In genomic region chr2:169572189-169572588, GRCh38 we compare ENCODE assay signal across 16 cellular contexts. TPM values are rescaled to one million over a fixed set of nuclear protein-coding genes. Genes with fewer than 3 reads are reported as not detected.
DNase-seq lines count a peak whose midpoint lies in the region; ATAC-seq, FAIRE-seq and TF ChIP-seq lines count a peak whose summit lies in the region.
"Had no signal": no experiment of that assay in that cellular context is flagged by ENCODE, and none has a peak within 500 bp of the region (broad histone marks: within the 10 kb centered on the region; RNA-seq: fewer than 3 reads in every experiment).

No MANE protein-coding gene starts in this region.

- H3K9me1 ChIP-seq in K562 (ENCODE audit: control insufficient read depth, insufficient read depth, low read length), result no peaks in the 10 kb centered on the region

- H3K27ac ChIP-seq in breast epithelium, result no peak overlapping the region
- H3K27ac ChIP-seq in Karpas-422 (ENCODE audit: low read length), result peak overlapping the region; percentile 48; the same call in 1 of the 2 replicates
- peak overlapping the region; percentile 85; the same call in 2 of the 3 replicates for H3K27ac ChIP-seq in K562 (ENCODE audit: extremely low read depth, low read depth, low read length)
- no peak overlapping the region for H3K27ac ChIP-seq in pancreas
- H3K27ac ChIP-seq: epithelial cell of prostate had no signal

- no peaks in the 10 kb centered on the region for H3K9me2 ChIP-seq in Karpas-422 (replicated peaks; ENCODE audit: insufficient read depth, low read length)

- peak overlapping the region; percentile 96 for H3K4me3 Mint-ChIP-seq in MCF 10A (ENCODE audit: unreplicated experiment)

- no peak for TF ChIP-seq RAD21 in K562 (CRISPR knock-in tag; conservative IDR thresholded peaks at IDR 0.05 in 1 of 2, IDR thresholded peaks at IDR 0.05 in 1 of 2)

- H3K27me3 ChIP-seq in breast epithelium (no peaks in the 10 kb centered on the region), Karpas-422 (ENCODE audit: low read length) (no peaks in the 10 kb centered on the region), K562 (ENCODE audit: control insufficient read depth in 2 of 2, insufficient read depth in 2 of 2, low read length in 2 of 2) (no peaks in the 10 kb centered on the region), pancreas (no peaks in the 10 kb centered on the region)
- H3K27me3 ChIP-seq: transverse colon had no signal

- no peaks in the 10 kb centered on the region for H3K9me3 ChIP-seq in breast epithelium
- H3K9me3 ChIP-seq in Karpas-422 (ENCODE audit: low read length), result no peaks in the 10 kb centered on the region
- H3K9me3 ChIP-seq in K562 (replicated peaks; ENCODE audit: control insufficient read depth, insufficient read depth, low read depth, low read length), result no peaks in the 10 kb centered on the region
- H3K9me3 ChIP-seq in pancreas, result no peaks in the 10 kb centered on the region
- H3K9me3 ChIP-seq: transverse colon had no signal

- POLR2A ChIA-PET in MCF 10A (lab: Yijun Ruan, JAX) (interaction anchor here (1.4 to 4.1 kb wide), 6 partner anchors 9 to 256 kb away, joined by 5 to 80 read pairs (median 10); partner anchors contain the start of genes METTL5, PPIG and UBR3), K562 (lab: Yijun Ruan, JAX) (interaction anchor here (0.5 to 3.4 kb wide), 12 partner anchors 10 to 904 kb away, joined by 3 to 17 read pairs (median 4); partner anchors contain the start of gene PPIG)

- no peaks in the 10 kb centered on the region for H3K9me3 Mint-ChIP-seq in MCF 10A (ENCODE audit: unreplicated experiment)
- H3K9me3 Mint-ChIP-seq: CD8-positive, alpha-beta memory T cell; stimulated activated naive B cell treated with anti-CD40 and anti-IgM and Interleukin-4, amounts not matched to agents 10 μg/mL and 1 μg/mL and 100 μg/mL, for 72 hours had no signal

- H2AFZ ChIP-seq in Karpas-422 (ENCODE audit: low read length) (no peak overlapping the region), K562 (ENCODE audit: low read depth, low read length) (no peak overlapping the region; the same call in 1 of the 2 replicates)

- no peak overlapping the region for H3K27ac Mint-ChIP-seq in MCF 10A (ENCODE audit: low read depth, unreplicated experiment)
- H3K27ac Mint-ChIP-seq: stimulated activated naive B cell treated with anti-CD40 and anti-IgM and Interleukin-4, amounts not matched to agents 10 μg/mL and 1 μg/mL and 100 μg/mL, for 72 hours had no signal

- TF ChIP-seq POLR2A in breast epithelium (IDR thresholded peaks at IDR 0.05) (no peak), K562 (conservative IDR thresholded peaks at IDR 0.05) (no peak)

- TF ChIP-seq CTCF in MCF 10A (IDR thresholded peaks at IDR 0.05; ENCODE audit: unreplicated experiment) (no peak), breast epithelium (IDR thresholded peaks at IDR 0.05) (no peak), K562 (IDR thresholded peaks at IDR 0.05 in 2 of 3, conservative IDR thresholded peaks at IDR 0.05 in 1 of 3; ENCODE audit: insufficient read depth in 2 of 3, low read depth in 1 of 3, low read length in 3 of 3) (no peak), pancreas (IDR thresholded peaks at IDR 0.05) (no peak)

- WGBS in K562 (ENCODE audit: insufficient coverage, low coverage, missing lambda C conversion rate), result 0% methylated on average over 1 of the region's 1 CpG
- WGBS in pancreas, 2 donors, result 52 to 68% methylated on average over 1 of the region's 1 CpG

- peak overlapping the region; percentile 42; the same call in 1 of the 2 replicates for H3K9ac ChIP-seq in Karpas-422 (ENCODE audit: low read length)
- H3K9ac ChIP-seq in K562 (ENCODE audit: insufficient read depth in 1 of 2, low read depth in 2 of 2, low read length in 2 of 2), result peak overlapping the region in 1 of 2 experiments; percentile 80; a peak in 2 of 4 replicates

- no TSS peak for BruUV-seq in MCF 10A (replicated peaks; lab: Mats Ljungman, UMichigan)
- no TSS peak for BruUV-seq in K562 (replicated peaks; lab: Mats Ljungman, UMichigan)

- H3K4me3 ChIP-seq in breast epithelium (no peak overlapping the region), Karpas-422 (ENCODE audit: low read length) (peak overlapping the region; percentile 45), K562 (peak overlapping the region; percentile 31), pancreas (peak overlapping the region in 1 of 4 donors; percentile 60)

- in situ Hi-C loops in K562 (cut with MboI), result no loop called here

- H3K36me3 ChIP-seq in breast epithelium (no peaks in the 10 kb centered on the region), Karpas-422 (ENCODE audit: insufficient read depth, low read length) (peaks cover 9% of the 10 kb centered on the region; the same call in 1 of the 2 replicates), K562 (ENCODE audit: control insufficient read depth, insufficient read depth, low read length) (peaks cover 30% of the 10 kb centered on the region), pancreas (no peaks in the 10 kb centered on the region)

- no peak for ATAC-seq in K562
- ATAC-seq in pancreas, result no peak
- ATAC-seq: stimulated activated naive B cell treated with anti-CD40 and anti-IgM and Interleukin-4, amounts not matched to agents 10 μg/mL and 1 μg/mL and 100 μg/mL, for 72 hours had no signal

- FAIRE-seq in K562 (lab: Jason Lieb, UNC) (no peak), pancreas (lab: Jason Lieb, UNC) (peak; percentile 29)

- intact Hi-C loops in MCF 10A (cut with micrococcal nuclease), result no loop called here
- intact Hi-C loops in breast epithelium (cut with DNase I; ENCODE audit: low total_unique reads), result no loop called here
- intact Hi-C loops in K562 (cut with micrococcal nuclease), result loop anchor here (5.0 to 10.0 kb wide), 2 partner anchors 100 to 353 kb away; no protein-coding TSS in a partner anchor
- intact Hi-C loops in pancreas (cut with DNase I), result no loop called here

- H3K4me1 ChIP-seq in breast epithelium (peaks cover 0 to 5% of the 10 kb centered on the region in 2 donors), Karpas-422 (ENCODE audit: low read length) (peaks cover 17% of the 10 kb centered on the region), K562 (replicated peaks in 1 of 2; ENCODE audit: control insufficient read depth in 2 of 2, insufficient read depth in 2 of 2, low read length in 2 of 2) (peaks cover 4 to 18% of the 10 kb centered on the region in 2 experiments; a peak in 4 of 5 replicates), pancreas (peaks cover 4 to 14% (median 7%) of the 10 kb centered on the region in 3 donors)

- CTCF ChIA-PET in MCF 10A (lab: Yijun Ruan, JAX) (interaction anchor here (0.7 kb wide), 3 partner anchors 15 to 99 kb away, joined by 3 to 4 read pairs (median 4); no protein-coding TSS in a partner anchor), K562 (lab: Yijun Ruan, JAX; ENCODE audit: low intra/inter-chr PET ratio) (no interaction called here)

- H3K36me3 Mint-ChIP-seq in MCF 10A (ENCODE audit: insufficient read depth, unreplicated experiment), result no peaks in the 10 kb centered on the region

- no peaks in the 10 kb centered on the region for H3K27me3 Mint-ChIP-seq in MCF 10A (ENCODE audit: insufficient read depth, unreplicated experiment)
- H3K27me3 Mint-ChIP-seq: CD8-positive, alpha-beta memory T cell; stimulated activated naive B cell treated with anti-CD40 and anti-IgM and Interleukin-4, amounts not matched to agents 10 μg/mL and 1 μg/mL and 100 μg/mL, for 72 hours had no signal

- H3K4me1 Mint-ChIP-seq in MCF 10A (ENCODE audit: insufficient read depth, unreplicated experiment), result peaks cover 18% of the 10 kb centered on the region

- H3K79me2 ChIP-seq in Karpas-422 (ENCODE audit: low read length), result peaks cover 53% of the 10 kb centered on the region
- peaks cover 62% of the 10 kb centered on the region for H3K79me2 ChIP-seq in K562 (ENCODE audit: control insufficient read depth, insufficient read depth, low read length)

- no peak for DNase-seq in MCF 10A (ENCODE audit: unreplicated experiment)
- no peak for DNase-seq in breast epithelium (ENCODE audit: low spot score in 2 of 2)
- no peak for DNase-seq in Karpas-422
- no peak for DNase-seq in K562 (ENCODE audit: extremely low read depth in 1 of 4, low spot score in 3 of 4)
- DNase-seq in pancreas, result no peak
- no peak for DNase-seq in NK-92 treated with Interleukin-12 subunit alpha and Interleukin-12 subunit beta, amount 100 ng/mL, for 24 hours (lab: John Stamatoyannopoulos, UW)
- DNase-seq in DMS114 treated with DMSO at 0.1 percent for 48 hours (lab: John Stamatoyannopoulos, UW; ENCODE audit: unreplicated experiment), result no peak
- DNase-seq in retina, result no peak
- DNase-seq: activated effector memory CD4-positive, alpha-beta T cell treated with Interleukin-2 at 50 U/mL for 16 hours; CD8-positive, alpha-beta memory T cell; H9; NCI-H1105; stimulated activated naive B cell treated with anti-CD40 and anti-IgM and Interleukin-4, amounts not matched to agents 10 μg/mL and 1 μg/mL and 100 μg/mL, for 72 hours; T-helper 1 cell; transverse colon had no signal

- TF ChIP-seq EP300 in K562 (IDR thresholded peaks at IDR 0.05; ENCODE audit: low read length), result no peak

- H3K4me2 ChIP-seq in Karpas-422 (ENCODE audit: low read depth, low read length, poor library complexity, severe bottlenecking) (peak overlapping the region; percentile 93), K562 (ENCODE audit: insufficient read depth, low read length) (peak overlapping the region; percentile 76)

- no peaks in the 10 kb centered on the region for H4K20me1 ChIP-seq in Karpas-422 (ENCODE audit: insufficient read depth, low read depth, low read length)
- no peaks in the 10 kb centered on the region for H4K20me1 ChIP-seq in K562 (replicated peaks; ENCODE audit: control insufficient read depth, insufficient read depth, low read length)

RNA-seq across cellular contexts. Expression of gene FASTKD1, which starts 1.5 kb away (rescaled TPM):
- total RNA-seq in MCF 10A (2022), result 34.5 and 39.9 TPM in 2 replicates
- 10 to 100 TPM in 2 of 3 donors, 1 to 10 TPM in 1; 6.7 to 22.1 (median 15.4) TPM for total RNA-seq in breast epithelium
- 28.7 and 46.6 TPM in 2 replicates for total RNA-seq in Karpas-422 (2014; rRNA removed; shearing (Covaris generic); ENCODE audit: low replicate concordance)
- 126 and 375 TPM in 2 replicates for total RNA-seq in K562 (2011; cell fraction: chromatin; rRNA removed; ENCODE audit: low replicate concordance)
- 63.7 and 91.6 TPM in 2 replicates for total RNA-seq in K562 (2011; cell fraction: nucleolus; rRNA removed)
- total RNA-seq in K562 (2011; cell fraction: nucleoplasm; rRNA removed), result 176 and 221 TPM in 2 replicates
- 54.2 and 63.5 TPM in 2 replicates for total RNA-seq in K562 (2014; rRNA removed)
- 134 and 152 TPM in 2 replicates for total RNA-seq in K562 (2014; rRNA removed; fragmentation: Illumina TruSeq; extraction: Trizol)
- total RNA-seq in K562 (2015; rRNA removed; fragmentation: Illumina TruSeq; extraction: Trizol), result 111 and 119 TPM in 2 replicates
- 90.0 and 114 TPM in 2 replicates for total RNA-seq in K562 (2021)
- polyA plus RNA-seq in K562 (2011; rRNA removed), result 93.3 and 125 TPM in 2 replicates
- 12.6 and 32.4 TPM in 2 replicates for polyA plus RNA-seq in K562 (2011; cell fraction: cytosol; rRNA removed)
- 70.2 and 104 TPM in 2 replicates for polyA plus RNA-seq in K562 (2011; cell fraction: nucleus; rRNA removed)
- 72.3 and 82.3 TPM in 2 replicates for polyA plus RNA-seq in K562 (2012)
- 83.6 and 89.9 TPM in 2 replicates for polyA plus RNA-seq in K562 (2014; fragmentation: Illumina TruSeq; extraction: Trizol)
- 100 to 1,000 TPM; 121 to 132 TPM for polyA plus RNA-seq in K562 (2014; fragmentation: Nextera tagmentation; extraction: Ambion mirVana)
- 117 and 129 TPM in 2 replicates for polyA plus RNA-seq in K562 (2014; rRNA removed)
- polyA minus RNA-seq in K562 (2011; rRNA and poly(A)+ RNA removed), result 92.1 and 99.5 TPM in 2 replicates
- 26.0 and 34.5 TPM in 2 replicates for polyA minus RNA-seq in K562 (2011; cell fraction: cytosol; rRNA and poly(A)+ RNA removed)
- 66.9 and 106 TPM in 2 replicates for polyA minus RNA-seq in K562 (2011; cell fraction: nucleus; rRNA and poly(A)+ RNA removed)
- 10 to 100 TPM in 3 of 6 donors, 1 to 10 TPM in 3; 5.5 to 17.2 (median 8.6) TPM for total RNA-seq in pancreas
- 10 to 100 TPM; 30.4 to 35.9 TPM for polyA plus RNA-seq in pancreas

RNA-seq across cellular contexts. Expression of gene PPIG, which starts 12.0 kb away (rescaled TPM):
- total RNA-seq in MCF 10A (2022), result 64.7 and 80.2 TPM in 2 replicates
- 10 to 100 TPM; 35.5 to 67.9 (median 50.1) TPM for total RNA-seq in breast epithelium
- total RNA-seq in Karpas-422 (2014; rRNA removed; shearing (Covaris generic); ENCODE audit: low replicate concordance), result 25.0 and 37.5 TPM in 2 replicates
- 39.3 and 132 TPM in 2 replicates for total RNA-seq in K562 (2011; cell fraction: chromatin; rRNA removed; ENCODE audit: low replicate concordance)
- total RNA-seq in K562 (2011; cell fraction: nucleolus; rRNA removed), result 23.7 and 28.8 TPM in 2 replicates
- total RNA-seq in K562 (2011; cell fraction: nucleoplasm; rRNA removed), result 43.7 and 59.3 TPM in 2 replicates
- 47.7 and 52.5 TPM in 2 replicates for total RNA-seq in K562 (2014; rRNA removed)
- 124 and 153 TPM in 2 replicates for total RNA-seq in K562 (2014; rRNA removed; fragmentation: Illumina TruSeq; extraction: Trizol)
- total RNA-seq in K562 (2015; rRNA removed; fragmentation: Illumina TruSeq; extraction: Trizol), result 122 and 127 TPM in 2 replicates
- 63.7 and 75.2 TPM in 2 replicates for total RNA-seq in K562 (2021)
- 112 and 126 TPM in 2 replicates for polyA plus RNA-seq in K562 (2011; rRNA removed)
- polyA plus RNA-seq in K562 (2011; cell fraction: cytosol; rRNA removed), result 8.9 and 23.6 TPM in 2 replicates
- polyA plus RNA-seq in K562 (2011; cell fraction: nucleus; rRNA removed), result 46.0 and 67.2 TPM in 2 replicates
- polyA plus RNA-seq in K562 (2012), result 45.7 and 81.8 TPM in 2 replicates
- 137 and 165 TPM in 2 replicates for polyA plus RNA-seq in K562 (2014; fragmentation: Illumina TruSeq; extraction: Trizol)
- 100 to 1,000 TPM in 1 of 2 experiments, 10 to 100 TPM in 1; 92.9 to 166 TPM for polyA plus RNA-seq in K562 (2014; fragmentation: Nextera tagmentation; extraction: Ambion mirVana)
- 86.6 and 91.0 TPM in 2 replicates for polyA plus RNA-seq in K562 (2014; rRNA removed)
- 90.9 and 115 TPM in 2 replicates for polyA minus RNA-seq in K562 (2011; rRNA and poly(A)+ RNA removed)
- 24.3 and 24.4 TPM in 2 replicates for polyA minus RNA-seq in K562 (2011; cell fraction: cytosol; rRNA and poly(A)+ RNA removed)
- 42.1 and 73.2 TPM in 2 replicates for polyA minus RNA-seq in K562 (2011; cell fraction: nucleus; rRNA and poly(A)+ RNA removed)
- total RNA-seq in pancreas, result 10 to 100 TPM; 17.0 to 25.1 (median 21.1) TPM
- 10 to 100 TPM; 23.0 to 30.0 TPM for polyA plus RNA-seq in pancreas

Comparison
In these comparisons a context has a peak if more than half of its experiments do, and no peak if none do; other contexts are left out.
1. H3K27ac ChIP-seq: peak in Karpas-422 (single experiment) and K562 (single experiment); none in breast epithelium (0 of 2) and pancreas (0 of 4).
2. H3K4me3 ChIP-seq: peak in Karpas-422 (single experiment) and K562 (single experiment); none in breast epithelium (0 of 3).